Comparison of ENCODE assay signal across 25 cellular contexts in the genomic region with DNA sequence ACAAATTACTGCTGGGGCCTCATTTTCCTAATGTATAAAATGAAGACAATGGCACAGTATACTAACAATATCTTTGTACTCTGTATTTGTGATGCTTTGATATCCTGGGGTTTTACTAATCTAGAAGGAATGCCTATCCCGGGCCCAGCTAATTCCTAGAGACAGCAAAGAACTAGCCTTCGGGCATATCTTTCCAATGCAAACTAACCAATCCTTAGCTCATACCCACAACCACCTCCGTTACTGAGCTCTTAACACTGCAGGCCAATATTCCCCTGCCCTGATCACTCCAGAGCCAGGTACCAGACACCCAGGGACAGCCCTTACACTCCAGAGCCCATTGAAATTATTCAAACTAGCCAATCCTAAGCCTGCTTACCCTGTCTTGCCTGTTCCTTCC.
DNase-seq lines count a peak whose midpoint lies in the region; ATAC-seq and TF ChIP-seq lines count a peak whose summit lies in the region.
"Had no signal": no experiment of that assay in that cellular context is flagged by ENCODE, and none has a peak within 500 bp of the region (broad histone marks: within the 10 kb centered on the region; RNA-seq: fewer than 3 reads in every experiment).

No MANE protein-coding gene starts in this region.

- H3K4me1 Mint-ChIP-seq in nephron progenitor cell, result peaks cover 17% of the 10 kb centered on the region
- H3K4me1 Mint-ChIP-seq: activated CD4-positive, alpha-beta T cell treated with anti-CD3 and anti-CD28 coated beads, Interleukin-2, amount 10 ng/mL, durations not matched to agents 7 days and 5 days; CD14-positive monocyte; naive B cell; stimulated activated effector memory CD8-positive, alpha-beta T cell treated with anti-CD3 and anti-CD28 coated beads, Interleukin-12 subunit alpha, Interleukin-12 subunit beta, amount 100 ng/mL, for 72 hours; T-helper 17 cell had no signal

- peak overlapping the region; percentile 67 for H3K27ac Mint-ChIP-seq in nephron progenitor cell
- H3K27ac Mint-ChIP-seq: activated CD4-positive, alpha-beta T cell treated with anti-CD3 and anti-CD28 coated beads, Interleukin-2, amount 10 ng/mL, durations not matched to agents 7 days and 5 days; activated naive CD8-positive, alpha-beta T cell; activated T-helper 17 cell treated with anti-CD3 and anti-CD28 coated beads, Interleukin-2, amount 50 U/mL, for 72 hours; CD14-positive monocyte; dendritic cell treated with granulocyte-macrophage colony-stimulating factor and Interleukin-4, amounts not matched to agents 40 ng/mL and 50 ng/mL, for 4 days; stimulated activated effector memory CD8-positive, alpha-beta T cell treated with anti-CD3 and anti-CD28 coated beads, Interleukin-12 subunit alpha, Interleukin-12 subunit beta, amount 100 ng/mL, for 72 hours; T-helper 17 cell had no signal

- ATAC-seq in GM18498 (IDR thresholded peaks at IDR 0.05; ENCODE audit: unreplicated experiment), result no peak
- ATAC-seq in GM19452 (IDR thresholded peaks at IDR 0.05; ENCODE audit: unreplicated experiment), result no peak
- no peak for ATAC-seq in heart left ventricle
- ATAC-seq: activated T-helper 17 cell treated with anti-CD3 and anti-CD28 coated beads, Interleukin-2, amount 50 U/mL, for 72 hours; stimulated activated effector memory CD8-positive, alpha-beta T cell treated with anti-CD3 and anti-CD28 coated beads, Interleukin-12 subunit alpha, Interleukin-12 subunit beta, amount 100 ng/mL, for 72 hours; T-helper 17 cell had no signal

- DNase-seq in EH (ENCODE audit: low read depth) (peak; percentile 74), RPMI7951 (ENCODE audit: low read depth) (peak; percentile 81), dedifferentiated amniotic fluid mesenchymal stem cell (ENCODE audit: extremely low spot score) (peak; percentile 44), nephron progenitor cell (no peak), RWPE1 (ENCODE audit: low spot score) (no peak), heart left ventricle (no peak)
- DNase-seq: ACHN; activated CD4-positive, alpha-beta T cell treated with anti-CD3 and anti-CD28 coated beads, Interleukin-2, amount 10 ng/mL, durations not matched to agents 7 days and 5 days; GDM1; naive B cell; NCI-H1436; NCI-H2227 treated with DMSO at 0.1 percent for 48 hours; right lobe of liver; SJCRH30; T-helper 17 cell had no signal

- TF ChIP-seq CTCF in nephron progenitor cell (IDR thresholded peaks at IDR 0.05), result no peak
- no peak for TF ChIP-seq CTCF in RWPE1 (conservative IDR thresholded peaks at IDR 0.05; ENCODE audit: low read depth)
- TF ChIP-seq CTCF in heart left ventricle (IDR thresholded peaks at IDR 0.05), result no peak

- no peaks in the 10 kb centered on the region for H3K36me3 ChIP-seq in heart left ventricle
- H3K36me3 ChIP-seq: HAP-1, right lobe of liver, SJCRH30 had no signal

- no peak overlapping the region for H3K4me3 Mint-ChIP-seq in nephron progenitor cell
- H3K4me3 Mint-ChIP-seq: activated CD4-positive, alpha-beta T cell treated with anti-CD3 and anti-CD28 coated beads, Interleukin-2, amount 10 ng/mL, durations not matched to agents 7 days and 5 days; activated naive CD8-positive, alpha-beta T cell; activated T-helper 17 cell treated with anti-CD3 and anti-CD28 coated beads, Interleukin-2, amount 50 U/mL, for 72 hours; CD14-positive monocyte; dendritic cell treated with granulocyte-macrophage colony-stimulating factor and Interleukin-4, amounts not matched to agents 40 ng/mL and 50 ng/mL, for 4 days; naive B cell; stimulated activated effector memory CD8-positive, alpha-beta T cell treated with anti-CD3 and anti-CD28 coated beads, Interleukin-12 subunit alpha, Interleukin-12 subunit beta, amount 100 ng/mL, for 72 hours; T-helper 17 cell had no signal

- intact Hi-C loops in heart left ventricle (cut with DNase I), result no loop called here

- WGBS in heart left ventricle, 4 donors, result 91 to 97% (median 94%) methylated on average over 3 of the region's 3 CpGs

- POLR2A ChIA-PET in RWPE1 (lab: Yijun Ruan, JAX; ENCODE audit: low non-redundant PET), result no interaction called here

- H3K36me3 Mint-ChIP-seq in nephron progenitor cell (ENCODE audit: low read depth), result peaks cover 9% of the 10 kb centered on the region
- H3K36me3 Mint-ChIP-seq: stimulated activated effector memory CD8-positive, alpha-beta T cell treated with anti-CD3 and anti-CD28 coated beads, Interleukin-12 subunit alpha, Interleukin-12 subunit beta, amount 100 ng/mL, for 72 hours had no signal

- H3K9me3 ChIP-seq in heart left ventricle, result no peaks in the 10 kb centered on the region
- H3K9me3 ChIP-seq: HAP-1, right lobe of liver, SJCRH30 had no signal

- no peaks in the 10 kb centered on the region for H3K27me3 ChIP-seq in heart left ventricle
- H3K27me3 ChIP-seq: right lobe of liver, SJCRH30 had no signal

- TF ChIP-seq POLR2A in heart left ventricle (IDR thresholded peaks at IDR 0.05), result no peak

- H3K27ac ChIP-seq in RWPE1, result no peak overlapping the region
- no peak overlapping the region for H3K27ac ChIP-seq in heart left ventricle
- H3K27ac ChIP-seq: parathyroid adenoma, SJCRH30 had no signal

- CTCF ChIA-PET in RWPE1 (lab: Yijun Ruan, JAX), result no interaction called here

- no peaks in the 10 kb centered on the region for H3K4me1 ChIP-seq in heart left ventricle
- H3K4me1 ChIP-seq: HAP-1, SJCRH30 had no signal

- no peaks in the 10 kb centered on the region for H3K27me3 Mint-ChIP-seq in nephron progenitor cell (ENCODE audit: low read depth, poor library complexity)
- H3K27me3 Mint-ChIP-seq: activated CD4-positive, alpha-beta T cell treated with anti-CD3 and anti-CD28 coated beads, Interleukin-2, amount 10 ng/mL, durations not matched to agents 7 days and 5 days; activated naive CD8-positive, alpha-beta T cell; activated T-helper 17 cell treated with anti-CD3 and anti-CD28 coated beads, Interleukin-2, amount 50 U/mL, for 72 hours; dendritic cell treated with granulocyte-macrophage colony-stimulating factor and Interleukin-4, amounts not matched to agents 40 ng/mL and 50 ng/mL, for 4 days; naive B cell; T-helper 17 cell had no signal

- H3K9me3 Mint-ChIP-seq in nephron progenitor cell, result peaks cover 15% of the 10 kb centered on the region

- no peak overlapping the region for H3K4me3 ChIP-seq in heart left ventricle
- H3K4me3 ChIP-seq: HAP-1, lung, right lobe of liver, SJCRH30 had no signal

Comparison
In these comparisons a context has a peak if more than half of its experiments do, and no peak if none do; other contexts are left out.
1. DNase-seq: peak in EH (single experiment), RPMI7951 (single experiment) and dedifferentiated amniotic fluid mesenchymal stem cell (single experiment); none in nephron progenitor cell (single experiment), RWPE1 (single experiment) and heart left ventricle (0 of 5).